In the genomic region with DNA sequence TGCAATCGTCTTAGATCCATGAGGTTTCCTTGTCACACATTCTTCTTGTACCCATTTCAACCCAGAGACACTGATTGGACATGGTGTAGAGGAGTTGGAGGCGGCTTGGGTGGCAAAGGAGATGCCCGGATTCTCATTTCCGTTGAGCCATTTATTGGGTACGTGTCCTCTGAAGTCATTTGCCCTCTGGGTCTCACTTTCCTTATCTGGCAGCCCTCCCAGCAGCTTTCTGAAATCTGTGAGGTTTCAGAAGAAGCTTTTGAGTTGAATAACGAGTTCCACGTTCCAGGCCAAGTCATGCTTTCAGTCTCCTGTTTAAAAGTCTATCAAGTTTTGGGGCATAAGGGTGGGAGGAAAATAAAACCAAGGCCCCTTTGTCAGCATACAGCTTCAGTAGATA, we compare ENCODE assay signal across 30 cellular contexts.
A peak's percentile ranks its signal among the peaks of the same experiment; 100 is the strongest.
DNase-seq lines count a peak whose midpoint lies in the region; ATAC-seq, FAIRE-seq and TF ChIP-seq lines count a peak whose summit lies in the region.
"Had no signal": no experiment of that assay in that cellular context is flagged by ENCODE, and none has a peak within 500 bp of the region (broad histone marks: within the 10 kb centered on the region; RNA-seq: fewer than 3 reads in every experiment).

No MANE protein-coding gene starts in this region.

- H3K9me3 ChIP-seq in GM23248 (ENCODE audit: low read depth), result no peaks in the 10 kb centered on the region
- H3K9me3 ChIP-seq in HepG2 (ENCODE audit: low read length), result no peaks in the 10 kb centered on the region
- H3K9me3 ChIP-seq: neutrophil, psoas muscle, sigmoid colon, thoracic aorta, uterus had no signal

- CTCF ChIA-PET in HepG2 (lab: Yijun Ruan, JAX; ENCODE audit: low intra/inter-chr PET ratio, low total read pairs), result no interaction called here

- TF ChIP-seq RAD21 in HepG2 (CRISPR knock-in tag; IDR thresholded peaks at IDR 0.05), result no peak

- H3K4me3 ChIP-seq in AG10803 (ENCODE audit: low read length) (no peak overlapping the region), GM23248 (no peak overlapping the region), epithelial cell of esophagus (ENCODE audit: low read length) (no peak overlapping the region), HepG2 (replicated peaks in 1 of 3; ENCODE audit: insufficient read depth in 1 of 3, low read depth in 2 of 3, low read length in 3 of 3) (no peak overlapping the region)
- H3K4me3 ChIP-seq: dorsolateral prefrontal cortex, PC-9, psoas muscle, sigmoid colon, thoracic aorta, uterus had no signal

- BruUV-seq in HepG2 (replicated peaks; lab: Mats Ljungman, UMichigan), result no TSS peak

- H3K9me3 Mint-ChIP-seq in neural crest cell, result no peaks in the 10 kb centered on the region
- H3K9me3 Mint-ChIP-seq: activated CD4-positive, alpha-beta T cell treated with anti-CD3 and anti-CD28 coated beads, Interleukin-2, amount 10 ng/mL, durations not matched to agents 24 days and 14 days; CD8-positive, alpha-beta T cell had no signal

- H3K27ac ChIP-seq in GM23248 (no peak overlapping the region), HepG2 (ENCODE audit: extremely low read length, insufficient read depth, low read length) (no peak overlapping the region)
- H3K27ac ChIP-seq: neutrophil, PC-9, psoas muscle, thoracic aorta had no signal

- TF ChIP-seq POLR2A in HepG2 (IDR thresholded peaks at IDR 0.05; ENCODE audit: insufficient read depth in 1 of 2, low read depth in 2 of 2, low read length in 2 of 2), result no peak

- POLR2A ChIA-PET in HepG2 (lab: Yijun Ruan, JAX), result no interaction called here

- H3K27me3 Mint-ChIP-seq in neural crest cell (ENCODE audit: low read depth), result no peaks in the 10 kb centered on the region
- H3K27me3 Mint-ChIP-seq: activated CD4-positive, alpha-beta T cell treated with anti-CD3 and anti-CD28 coated beads, Interleukin-2, amount 10 ng/mL, durations not matched to agents 24 days and 14 days; activated CD8-positive, alpha-beta memory T cell treated with anti-CD3 and anti-CD28 coated beads, Interleukin-2, amount 10 ng/mL, durations not matched to agents 7 days and 5 days had no signal

- 31 to 36% methylated on average over 7 of the region's 7 CpGs for WGBS in GM23248 (ENCODE audit: low coverage in 1 of 2, low lambda C conversion rate in 2 of 2, missing lambda C conversion rate in 2 of 2), 2 experiments
- over 99% methylated on average over 7 of the region's 7 CpGs for WGBS in HepG2 (ENCODE audit: low lambda C conversion rate)

- TF ChIP-seq CTCF in AG10803 (conservative IDR thresholded peaks at IDR 0.05; ENCODE audit: low read length), result no peak
- TF ChIP-seq CTCF in epithelial cell of esophagus (IDR thresholded peaks at IDR 0.05; ENCODE audit: insufficient read depth, low read depth, low read length, missing control alignments), result no peak
- no peak for TF ChIP-seq CTCF in neural crest cell (conservative IDR thresholded peaks at IDR 0.05)
- TF ChIP-seq CTCF in HepG2 (CRISPR knock-in tag; IDR thresholded peaks at IDR 0.05), result no peak

- no peak overlapping the region for H3K4me3 Mint-ChIP-seq in neural crest cell
- H3K4me3 Mint-ChIP-seq: activated CD4-positive, alpha-beta T cell treated with anti-CD3 and anti-CD28 coated beads, Interleukin-2, amount 10 ng/mL, durations not matched to agents 24 days and 14 days; activated CD8-positive, alpha-beta memory T cell treated with anti-CD3 and anti-CD28 coated beads, Interleukin-2, amount 10 ng/mL, durations not matched to agents 7 days and 5 days; CD8-positive, alpha-beta T cell had no signal

- in situ Hi-C loops in GM23248 (cut with MboI) (no loop called here), HepG2 (cut with HindIII; ENCODE audit: extremely low pct_ligation_motif_present, low pct_unique_long_range_greater_than_20kb) (no loop called here)

- peaks cover 2% of the 10 kb centered on the region for H3K36me3 Mint-ChIP-seq in neural crest cell (ENCODE audit: low read depth)

- no peaks in the 10 kb centered on the region for H3K9me2 ChIP-seq in GM23248 (ENCODE audit: insufficient read depth)

- H4K20me1 ChIP-seq in GM23248 (ENCODE audit: insufficient read depth), result no peaks in the 10 kb centered on the region
- no peaks in the 10 kb centered on the region for H4K20me1 ChIP-seq in HepG2 (ENCODE audit: insufficient read depth, low read length)

- H3K4me2 ChIP-seq in GM23248 (ENCODE audit: unreplicated experiment) (peak overlapping the region; percentile 17), HepG2 (ENCODE audit: low read depth, low read length) (no peak overlapping the region)
- H3K4me2 ChIP-seq: PC-9 had no signal

- H3K36me3 ChIP-seq in GM23248 (ENCODE audit: low read depth), result no peaks in the 10 kb centered on the region
- peaks cover 11 to 25% of the 10 kb centered on the region in 2 experiments for H3K36me3 ChIP-seq in HepG2 (replicated peaks in 1 of 2; ENCODE audit: control insufficient read depth in 1 of 2, insufficient read depth in 2 of 2, low read length in 2 of 2)
- H3K36me3 ChIP-seq: thoracic aorta, uterus had no signal

- H3K4me1 ChIP-seq in GM23248 (ENCODE audit: insufficient read depth), result peaks cover 28% of the 10 kb centered on the region
- H3K4me1 ChIP-seq in HepG2 (ENCODE audit: insufficient read depth, low read length), result peaks cover 25% of the 10 kb centered on the region

- H3K9ac ChIP-seq in GM23248, result no peak overlapping the region
- H3K9ac ChIP-seq in HepG2 (ENCODE audit: insufficient read depth, low read depth, low read length), result no peak overlapping the region

- H3K27ac Mint-ChIP-seq in neural crest cell (ENCODE audit: unreplicated experiment), result peak overlapping the region; percentile 39
- H3K27ac Mint-ChIP-seq: activated CD4-positive, alpha-beta T cell treated with anti-CD3 and anti-CD28 coated beads, Interleukin-2, amount 10 ng/mL, durations not matched to agents 24 days and 14 days; activated CD8-positive, alpha-beta memory T cell treated with anti-CD3 and anti-CD28 coated beads, Interleukin-2, amount 10 ng/mL, durations not matched to agents 7 days and 5 days; CD8-positive, alpha-beta T cell had no signal

- no peak for ATAC-seq in HepG2
- ATAC-seq: activated CD8-positive, alpha-beta memory T cell treated with anti-CD3 and anti-CD28 coated beads, Interleukin-2, amount 10 ng/mL, durations not matched to agents 7 days and 5 days; CD8-positive, alpha-beta T cell; psoas muscle; stimulated activated naive CD8-positive, alpha-beta T cell treated with anti-CD3 and anti-CD28 coated beads, Interleukin-15, Interleukin-2, amounts not matched to agents 100 U/mL and 50 U/mL, for 24 hours had no signal

- H2AFZ ChIP-seq in GM23248 (no peak overlapping the region), HepG2 (ENCODE audit: low read length) (no peak overlapping the region)
- H2AFZ ChIP-seq: PC-9 had no signal

- TF ChIP-seq EP300 in HepG2 (IDR thresholded peaks at IDR 0.05; ENCODE audit: low read depth in 2 of 2, low read length in 2 of 2), result no peak
- no peak for TF ChIP-seq EP300 in HepG2 (CRISPR knock-in tag; IDR thresholded peaks at IDR 0.05; ENCODE audit: borderline replicate concordance)

- no peak for FAIRE-seq in HepG2 (lab: Jason Lieb, UNC)

- DNase-seq in AG10803 (ENCODE audit: low read depth) (peak; percentile 46), GM23248 (peak; percentile 60), epithelial cell of esophagus (ENCODE audit: low read depth) (peak; percentile 38), neural crest cell (ENCODE audit: low read depth, low spot score) (no peak), SIG-M5 treated with dmso at 0.1 percent for 504 hours (lab: John Stamatoyannopoulos, UW; ENCODE audit: unreplicated experiment) (no peak), dedifferentiated amniotic fluid mesenchymal stem cell (ENCODE audit: extremely low spot score) (no peak), HepG2 (ENCODE audit: low spot score) (no peak), kidney tubule cell (ENCODE audit: low spot score) (no peak)
- DNase-seq: activated CD4-positive, alpha-beta T cell treated with anti-CD3 and anti-CD28 coated beads, Interleukin-2, amount 10 ng/mL, durations not matched to agents 24 days and 14 days; activated CD8-positive, alpha-beta memory T cell treated with anti-CD3 and anti-CD28 coated beads, Interleukin-2, amount 10 ng/mL, durations not matched to agents 7 days and 5 days; activated naive CD4-positive, alpha-beta T cell; activated T-cell treated with anti-CD3 and anti-CD28 coated beads, Interleukin-2, amount 50 U/mL, for 48 hours; AML-193; CD8-positive, alpha-beta T cell; DMS 273 treated with DMSO at 0.1 percent for 48 hours; dorsolateral prefrontal cortex; GF-D8; Karpas-422; mesenchymal stem cell; NCI-H1694; NCI-H524; NK-92 treated with Interleukin-12 subunit alpha and Interleukin-12 subunit beta, amount 100 ng/mL, for 24 hours; PC-9; psoas muscle; SHP77; sigmoid colon; stimulated activated naive CD8-positive, alpha-beta T cell treated with anti-CD3 and anti-CD28 coated beads, Interleukin-15, Interleukin-2, amounts not matched to agents 100 U/mL and 50 U/mL, for 24 hours; uterus had no signal

- H3K27me3 ChIP-seq in GM23248 (replicated peaks; ENCODE audit: insufficient read depth) (no peaks in the 10 kb centered on the region), HepG2 (ENCODE audit: control insufficient read depth in 1 of 2, insufficient read depth in 2 of 2, low read length in 2 of 2) (no peaks in the 10 kb centered on the region)
- H3K27me3 ChIP-seq: dorsolateral prefrontal cortex, neutrophil, sigmoid colon, uterus had no signal

- peaks cover 28% of the 10 kb centered on the region for H3F3A ChIP-seq in GM23248 (ENCODE audit: insufficient read depth)

- no peaks in the 10 kb centered on the region for H3K4me1 Mint-ChIP-seq in neural crest cell

- intact Hi-C loops in HepG2 (cut with micrococcal nuclease; ENCODE audit: unreplicated experiment), result no loop called here

- H3K79me2 ChIP-seq in GM23248 (ENCODE audit: insufficient read depth) (no peaks in the 10 kb centered on the region), HepG2 (ENCODE audit: insufficient read depth, low read length) (no peaks in the 10 kb centered on the region)

TF ChIP-seq in HepG2, 621 proteins besides CTCF, POLR2A, EP300 and RAD21 (continues in another document):
- TF ChIP-seq MEF2D (CRISPR knock-in tag; IDR thresholded peaks at IDR 0.05) (no peak), MED1 (CRISPR knock-in tag; IDR thresholded peaks at IDR 0.05) (no peak), SNAPC2 (CRISPR knock-in tag; IDR thresholded peaks at IDR 0.05) (no peak)
- TF ChIP-seq, protein P1, sequence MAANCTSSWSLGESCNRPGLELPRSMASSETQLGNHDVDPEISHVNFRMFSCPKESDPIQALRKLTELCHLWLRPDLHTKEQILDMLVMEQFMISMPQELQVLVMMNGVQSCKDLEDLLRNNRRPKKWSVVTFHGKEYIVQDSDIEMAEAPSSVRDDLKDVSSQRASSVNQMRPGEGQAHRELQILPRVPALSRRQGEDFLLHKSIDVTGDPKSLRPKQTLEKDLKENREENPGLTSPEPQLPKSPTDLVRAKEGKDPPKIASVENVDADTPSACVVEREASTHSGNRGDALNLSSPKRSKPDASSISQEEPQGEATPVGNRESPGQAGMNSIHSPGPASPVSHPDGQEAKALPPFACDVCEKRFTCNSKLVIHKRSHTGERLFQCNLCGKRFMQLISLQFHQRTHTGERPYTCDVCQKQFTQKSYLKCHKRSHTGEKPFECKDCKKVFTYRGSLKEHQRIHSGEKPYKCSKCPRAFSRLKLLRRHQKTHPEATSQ (CRISPR knock-in tag; IDR thresholded peaks at IDR 0.05; ENCODE audit: borderline replicate concordance), result no peak

Comparison
In these comparisons a context has a peak if more than half of its experiments do, and no peak if none do; other contexts are left out.
1. DNase-seq: peak in AG10803 (single experiment), GM23248 (single experiment) and epithelial cell of esophagus (single experiment); none in neural crest cell (single experiment), SIG-M5 treated with dmso at 0.1 percent for 504 hours (single experiment), dedifferentiated amniotic fluid mesenchymal stem cell (single experiment), HepG2 (single experiment) and kidney tubule cell (single experiment).